In the genomic region with DNA sequence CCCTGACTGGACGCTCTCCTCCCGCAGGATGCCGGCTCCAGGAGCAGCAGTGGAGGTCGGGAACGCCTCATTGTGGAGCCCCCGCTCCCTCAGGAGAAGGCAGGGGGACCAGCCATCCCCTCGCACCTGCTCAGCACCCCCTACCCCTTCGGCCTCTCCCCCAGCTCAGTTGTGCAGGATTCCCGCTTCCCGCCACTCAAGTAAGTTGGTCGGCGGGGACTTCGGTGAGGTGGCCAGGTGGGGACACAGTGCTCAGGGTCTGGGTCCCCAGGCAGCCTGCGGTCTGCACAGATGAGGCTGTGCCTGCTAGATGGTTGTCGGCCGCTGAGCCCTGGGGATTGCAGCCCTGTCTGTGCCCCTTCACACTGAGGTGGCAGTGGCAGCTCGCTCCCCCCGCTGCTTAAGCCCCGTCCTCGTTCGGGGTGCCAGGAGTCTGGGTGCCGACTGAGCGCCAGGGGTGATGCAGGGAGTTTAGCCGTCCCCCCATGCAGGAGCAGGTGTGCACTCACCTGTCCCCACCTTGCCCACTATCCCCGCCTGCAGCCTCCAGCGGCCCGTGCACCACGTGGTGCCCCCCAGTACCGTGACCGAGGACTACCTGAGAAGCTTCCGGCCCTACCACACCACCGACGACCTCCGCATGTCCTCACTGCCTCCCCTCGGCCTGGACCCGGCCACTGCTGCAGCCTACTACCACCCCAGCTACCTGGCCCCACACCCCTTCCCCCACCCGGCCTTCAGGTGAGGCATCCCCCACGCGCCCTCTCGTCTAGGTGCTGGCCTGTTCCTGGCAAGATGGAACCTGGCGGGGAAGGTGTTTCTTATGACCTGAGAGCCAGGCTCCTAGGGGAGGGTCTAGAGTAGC, we compare ENCODE assay signal across 1 cellular context.
TF ChIP-seq lines count a peak whose summit lies in the region.

No MANE protein-coding gene starts in this region.

TF ChIP-seq in GM12878, 131 proteins besides CTCF, POLR2A, EP300 and RAD21 (continued from another document):
- TF ChIP-seq, protein P1, sequence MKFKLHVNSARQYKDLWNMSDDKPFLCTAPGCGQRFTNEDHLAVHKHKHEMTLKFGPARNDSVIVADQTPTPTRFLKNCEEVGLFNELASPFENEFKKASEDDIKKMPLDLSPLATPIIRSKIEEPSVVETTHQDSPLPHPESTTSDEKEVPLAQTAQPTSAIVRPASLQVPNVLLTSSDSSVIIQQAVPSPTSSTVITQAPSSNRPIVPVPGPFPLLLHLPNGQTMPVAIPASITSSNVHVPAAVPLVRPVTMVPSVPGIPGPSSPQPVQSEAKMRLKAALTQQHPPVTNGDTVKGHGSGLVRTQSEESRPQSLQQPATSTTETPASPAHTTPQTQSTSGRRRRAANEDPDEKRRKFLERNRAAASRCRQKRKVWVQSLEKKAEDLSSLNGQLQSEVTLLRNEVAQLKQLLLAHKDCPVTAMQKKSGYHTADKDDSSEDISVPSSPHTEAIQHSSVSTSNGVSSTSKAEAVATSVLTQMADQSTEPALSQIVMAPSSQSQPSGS (IDR thresholded peaks at IDR 0.05; ENCODE audit: low read length) = no peak
- no peak for TF ChIP-seq CEBPB (IDR thresholded peaks at IDR 0.05; ENCODE audit: borderline replicate concordance in 1 of 2, low read depth in 2 of 2, low read length in 2 of 2)
- TF ChIP-seq SUPT20H (IDR thresholded peaks at IDR 0.05; ENCODE audit: borderline replicate concordance, control insufficient read depth, low read depth, low read length) = no peak
- no peak for TF ChIP-seq TAF1 (IDR thresholded peaks at IDR 0.05; ENCODE audit: borderline replicate concordance, low read depth, low read length)
- no peak for TF ChIP-seq EED (IDR thresholded peaks at IDR 0.05; ENCODE audit: low read depth)
- no peak for TF ChIP-seq RFX5 (IDR thresholded peaks at IDR 0.05; ENCODE audit: low read depth, low read length)
- no peak for TF ChIP-seq JUNB (IDR thresholded peaks at IDR 0.05)
- no peak for TF ChIP-seq BHLHE40 (IDR thresholded peaks at IDR 0.05; ENCODE audit: borderline replicate concordance in 1 of 2, low read depth in 2 of 2, low read length in 1 of 2)
- no peak for TF ChIP-seq SUZ12 (IDR thresholded peaks at IDR 0.05; ENCODE audit: unreplicated experiment)
- TF ChIP-seq MXI1 (IDR thresholded peaks at IDR 0.05; ENCODE audit: low read depth, low read length) = no peak
- TF ChIP-seq, protein P2, sequence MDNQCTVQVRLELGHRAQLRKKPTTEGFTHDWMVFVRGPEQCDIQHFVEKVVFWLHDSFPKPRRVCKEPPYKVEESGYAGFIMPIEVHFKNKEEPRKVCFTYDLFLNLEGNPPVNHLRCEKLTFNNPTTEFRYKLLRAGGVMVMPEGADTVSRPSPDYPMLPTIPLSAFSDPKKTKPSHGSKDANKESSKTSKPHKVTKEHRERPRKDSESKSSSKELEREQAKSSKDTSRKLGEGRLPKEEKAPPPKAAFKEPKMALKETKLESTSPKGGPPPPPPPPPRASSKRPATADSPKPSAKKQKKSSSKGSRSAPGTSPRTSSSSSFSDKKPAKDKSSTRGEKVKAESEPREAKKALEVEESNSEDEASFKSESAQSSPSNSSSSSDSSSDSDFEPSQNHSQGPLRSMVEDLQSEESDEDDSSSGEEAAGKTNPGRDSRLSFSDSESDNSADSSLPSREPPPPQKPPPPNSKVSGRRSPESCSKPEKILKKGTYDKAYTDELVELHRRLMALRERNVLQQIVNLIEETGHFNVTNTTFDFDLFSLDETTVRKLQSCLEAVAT (IDR thresholded peaks at IDR 0.05) = no peak
- TF ChIP-seq ZNF622 (IDR thresholded peaks at IDR 0.05) = no peak
- TF ChIP-seq, protein P3, sequence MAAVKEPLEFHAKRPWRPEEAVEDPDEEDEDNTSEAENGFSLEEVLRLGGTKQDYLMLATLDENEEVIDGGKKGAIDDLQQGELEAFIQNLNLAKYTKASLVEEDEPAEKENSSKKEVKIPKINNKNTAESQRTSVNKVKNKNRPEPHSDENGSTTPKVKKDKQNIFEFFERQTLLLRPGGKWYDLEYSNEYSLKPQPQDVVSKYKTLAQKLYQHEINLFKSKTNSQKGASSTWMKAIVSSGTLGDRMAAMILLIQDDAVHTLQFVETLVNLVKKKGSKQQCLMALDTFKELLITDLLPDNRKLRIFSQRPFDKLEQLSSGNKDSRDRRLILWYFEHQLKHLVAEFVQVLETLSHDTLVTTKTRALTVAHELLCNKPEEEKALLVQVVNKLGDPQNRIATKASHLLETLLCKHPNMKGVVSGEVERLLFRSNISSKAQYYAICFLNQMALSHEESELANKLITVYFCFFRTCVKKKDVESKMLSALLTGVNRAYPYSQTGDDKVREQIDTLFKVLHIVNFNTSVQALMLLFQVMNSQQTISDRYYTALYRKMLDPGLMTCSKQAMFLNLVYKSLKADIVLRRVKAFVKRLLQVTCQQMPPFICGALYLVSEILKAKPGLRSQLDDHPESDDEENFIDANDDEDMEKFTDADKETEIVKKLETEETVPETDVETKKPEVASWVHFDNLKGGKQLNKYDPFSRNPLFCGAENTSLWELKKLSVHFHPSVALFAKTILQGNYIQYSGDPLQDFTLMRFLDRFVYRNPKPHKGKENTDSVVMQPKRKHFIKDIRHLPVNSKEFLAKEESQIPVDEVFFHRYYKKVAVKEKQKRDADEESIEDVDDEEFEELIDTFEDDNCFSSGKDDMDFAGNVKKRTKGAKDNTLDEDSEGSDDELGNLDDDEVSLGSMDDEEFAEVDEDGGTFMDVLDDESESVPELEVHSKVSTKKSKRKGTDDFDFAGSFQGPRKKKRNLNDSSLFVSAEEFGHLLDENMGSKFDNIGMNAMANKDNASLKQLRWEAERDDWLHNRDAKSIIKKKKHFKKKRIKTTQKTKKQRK (IDR thresholded peaks at IDR 0.05; ENCODE audit: low read depth, low read length) = no peak
- TF ChIP-seq, protein P4, sequence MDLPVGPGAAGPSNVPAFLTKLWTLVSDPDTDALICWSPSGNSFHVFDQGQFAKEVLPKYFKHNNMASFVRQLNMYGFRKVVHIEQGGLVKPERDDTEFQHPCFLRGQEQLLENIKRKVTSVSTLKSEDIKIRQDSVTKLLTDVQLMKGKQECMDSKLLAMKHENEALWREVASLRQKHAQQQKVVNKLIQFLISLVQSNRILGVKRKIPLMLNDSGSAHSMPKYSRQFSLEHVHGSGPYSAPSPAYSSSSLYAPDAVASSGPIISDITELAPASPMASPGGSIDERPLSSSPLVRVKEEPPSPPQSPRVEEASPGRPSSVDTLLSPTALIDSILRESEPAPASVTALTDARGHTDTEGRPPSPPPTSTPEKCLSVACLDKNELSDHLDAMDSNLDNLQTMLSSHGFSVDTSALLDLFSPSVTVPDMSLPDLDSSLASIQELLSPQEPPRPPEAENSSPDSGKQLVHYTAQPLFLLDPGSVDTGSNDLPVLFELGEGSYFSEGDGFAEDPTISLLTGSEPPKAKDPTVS (IDR thresholded peaks at IDR 0.05; ENCODE audit: low read depth, low read length) = no peak
- TF ChIP-seq TBL1XR1 (IDR thresholded peaks at IDR 0.05; ENCODE audit: low read depth, low read length) = no peak
- TF ChIP-seq, protein P5, sequence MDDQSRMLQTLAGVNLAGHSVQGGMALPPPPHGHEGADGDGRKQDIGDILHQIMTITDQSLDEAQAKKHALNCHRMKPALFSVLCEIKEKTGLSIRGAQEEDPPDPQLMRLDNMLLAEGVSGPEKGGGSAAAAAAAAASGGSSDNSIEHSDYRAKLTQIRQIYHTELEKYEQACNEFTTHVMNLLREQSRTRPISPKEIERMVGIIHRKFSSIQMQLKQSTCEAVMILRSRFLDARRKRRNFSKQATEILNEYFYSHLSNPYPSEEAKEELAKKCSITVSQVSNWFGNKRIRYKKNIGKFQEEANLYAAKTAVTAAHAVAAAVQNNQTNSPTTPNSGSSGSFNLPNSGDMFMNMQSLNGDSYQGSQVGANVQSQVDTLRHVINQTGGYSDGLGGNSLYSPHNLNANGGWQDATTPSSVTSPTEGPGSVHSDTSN (IDR thresholded peaks at IDR 0.05; ENCODE audit: insufficient replicate concordance, low read depth, low read length) = no peak
- TF ChIP-seq, protein P6, sequence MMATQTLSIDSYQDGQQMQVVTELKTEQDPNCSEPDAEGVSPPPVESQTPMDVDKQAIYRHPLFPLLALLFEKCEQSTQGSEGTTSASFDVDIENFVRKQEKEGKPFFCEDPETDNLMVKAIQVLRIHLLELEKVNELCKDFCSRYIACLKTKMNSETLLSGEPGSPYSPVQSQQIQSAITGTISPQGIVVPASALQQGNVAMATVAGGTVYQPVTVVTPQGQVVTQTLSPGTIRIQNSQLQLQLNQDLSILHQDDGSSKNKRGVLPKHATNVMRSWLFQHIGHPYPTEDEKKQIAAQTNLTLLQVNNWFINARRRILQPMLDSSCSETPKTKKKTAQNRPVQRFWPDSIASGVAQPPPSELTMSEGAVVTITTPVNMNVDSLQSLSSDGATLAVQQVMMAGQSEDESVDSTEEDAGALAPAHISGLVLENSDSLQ (IDR thresholded peaks at IDR 0.05) = no peak
- TF ChIP-seq ATF7 (IDR thresholded peaks at IDR 0.05; ENCODE audit: low read depth) = no peak
